Comparison of ENCODE assay signal across 1 cellular context in genomic region chrX:311156-312129, GRCh38.
TF ChIP-seq lines count a peak whose summit lies in the region.

No MANE protein-coding gene starts in this region.

TF ChIP-seq in H1, 55 proteins besides CTCF, POLR2A, EP300 and RAD21:
- no peak for TF ChIP-seq CHD2 (IDR thresholded peaks at IDR 0.05; ENCODE audit: low read length)
- TF ChIP-seq POLR2AphosphoS5 (IDR thresholded peaks at IDR 0.05; ENCODE audit: low read depth, low read length): peak; percentile 12; the same call in 1 of the 2 replicates
TF ChIP-seq in H1: peak in this region for 1.
